Comparison of ENCODE assay signal across 8 cellular contexts in genomic region chr1:24672686-24673085, GRCh38. TPM values are rescaled to one million over a fixed set of nuclear protein-coding genes. Genes with fewer than 3 reads are reported as not detected.
DNase-seq lines count a peak whose midpoint lies in the region; ATAC-seq and TF ChIP-seq lines count a peak whose summit lies in the region.
"Not testable (repeated sequence)": the region's sequence is repeated elsewhere in the genome, so short reads cannot be mapped to it uniquely, and the experiment has no call there.

No MANE protein-coding gene starts in this region.

- in situ Hi-C loops in GM23248 (cut with MboI) = not testable (repeated sequence)

- intact Hi-C loops in activated CD8-positive, alpha-beta T cell treated with anti-CD3 and anti-CD28 coated beads for 36 hours (cut with micrococcal nuclease) = not testable (repeated sequence)

- peaks cover 67% of the 10 kb centered on the region for H3K36me3 ChIP-seq in GM23248 (ENCODE audit: low read depth)
- peaks cover 62% of the 10 kb centered on the region for H3K36me3 ChIP-seq in osteoblast (ENCODE audit: insufficient read depth, low read length)

- H3K27ac ChIP-seq in GM23248 (peak overlapping the region; percentile 64), osteoblast (ENCODE audit: low read depth, low read length) (peak overlapping the region; percentile 32)

- POLR2A ChIA-PET in activated CD8-positive, alpha-beta T cell treated with anti-CD3 and anti-CD28 coated beads for 36 hours (lab: Charles Lee) = interaction anchor here (0.6 to 2.1 kb wide), 3 partner anchors 12 to 696 kb away, joined by 3 to 7 read pairs (median 4); no protein-coding TSS in a partner anchor

- H2AFZ ChIP-seq in GM23248; osteoblast (ENCODE audit: low read length): not testable (repeated sequence)

- WGBS in GM23248 (ENCODE audit: low coverage in 1 of 2, low lambda C conversion rate in 2 of 2, missing lambda C conversion rate in 2 of 2), 2 experiments = 6 to 11% methylated on average over 1 of the region's 1 CpG

- peaks cover 52% of the 10 kb centered on the region for H3K79me2 ChIP-seq in GM23248 (ENCODE audit: insufficient read depth)
- H3K79me2 ChIP-seq in osteoblast (ENCODE audit: insufficient read depth, low read length) = peaks cover 18% of the 10 kb centered on the region

- not testable (repeated sequence) for H3K9me3 Mint-ChIP-seq in activated CD8-positive, alpha-beta T cell treated with anti-CD3 and anti-CD28 coated beads for 36 hours; chondrocyte (ENCODE audit: low read depth)

- peak overlapping the region; percentile 40 for H3K9ac ChIP-seq in GM23248

- not testable (repeated sequence) for TF ChIP-seq CTCF in AG10803 (conservative IDR thresholded peaks at IDR 0.05; ENCODE audit: low read length); activated CD8-positive, alpha-beta T cell treated with anti-CD3 and anti-CD28 coated beads for 36 hours (IDR thresholded peaks at IDR 0.05); chondrocyte (IDR thresholded peaks at IDR 0.05); osteoblast (IDR thresholded peaks at IDR 0.05; ENCODE audit: extremely low read depth, low read depth, low read length)

- H3K4me1 Mint-ChIP-seq in activated CD8-positive, alpha-beta T cell treated with anti-CD3 and anti-CD28 coated beads for 36 hours (ENCODE audit: low read depth) = not testable (repeated sequence)
- peaks cover 17% of the 10 kb centered on the region for H3K4me1 Mint-ChIP-seq in chondrocyte (ENCODE audit: low read depth)

- H3K36me3 Mint-ChIP-seq in activated CD8-positive, alpha-beta T cell treated with anti-CD3 and anti-CD28 coated beads for 36 hours (ENCODE audit: low read depth) = peaks cover 66% of the 10 kb centered on the region
- H3K36me3 Mint-ChIP-seq in chondrocyte (ENCODE audit: low read depth) = peaks cover 41% of the 10 kb centered on the region

- H3K9me3 ChIP-seq in GM23248 (ENCODE audit: low read depth); osteoblast (ENCODE audit: low read depth, low read length): not testable (repeated sequence)

- H3K27me3 Mint-ChIP-seq in activated CD8-positive, alpha-beta T cell treated with anti-CD3 and anti-CD28 coated beads for 36 hours; chondrocyte (ENCODE audit: low read depth): not testable (repeated sequence)

- peak overlapping the region; percentile 44 for H3K27ac Mint-ChIP-seq in activated CD8-positive, alpha-beta T cell treated with anti-CD3 and anti-CD28 coated beads for 36 hours
- peak overlapping the region; percentile 77 for H3K27ac Mint-ChIP-seq in chondrocyte (ENCODE audit: unreplicated experiment)

- H3K4me2 ChIP-seq in GM23248 (ENCODE audit: unreplicated experiment) (peak overlapping the region; percentile 49), osteoblast (ENCODE audit: insufficient read depth, low read length) (peak overlapping the region; percentile 25)

- ATAC-seq in activated CD8-positive, alpha-beta T cell treated with anti-CD3 and anti-CD28 coated beads for 36 hours = not testable (repeated sequence)
- ATAC-seq in left lobe of liver = peak; percentile 86

- not testable (repeated sequence) for H3K9me2 ChIP-seq in GM23248 (ENCODE audit: insufficient read depth)

- not testable (repeated sequence) for H4K20me1 ChIP-seq in GM23248 (ENCODE audit: insufficient read depth); osteoblast (ENCODE audit: insufficient read depth, low read length)

- H3F3A ChIP-seq in GM23248 (ENCODE audit: insufficient read depth) = peaks cover 60% of the 10 kb centered on the region

- DNase-seq in AG10803 (ENCODE audit: low read depth) (peak; percentile 26), GM23248 (peak; percentile 62), RPMI7951 (ENCODE audit: low read depth) (peak; percentile 42), amniotic epithelial cell (ENCODE audit: low read depth) (peak; percentile 27)
- not testable (repeated sequence) for DNase-seq in activated CD8-positive, alpha-beta T cell treated with anti-CD3 and anti-CD28 coated beads for 36 hours; chondrocyte (ENCODE audit: low spot score); left lobe of liver (ENCODE audit: low spot score); osteoblast (ENCODE audit: insufficient read length, low spot score, missing footprints)

- H3K4me1 ChIP-seq in GM23248 (ENCODE audit: insufficient read depth) = peaks cover 12% of the 10 kb centered on the region
- not testable (repeated sequence) for H3K4me1 ChIP-seq in osteoblast (ENCODE audit: insufficient read depth, low read length)

- not testable (repeated sequence) for H3K4me3 Mint-ChIP-seq in activated CD8-positive, alpha-beta T cell treated with anti-CD3 and anti-CD28 coated beads for 36 hours; chondrocyte (ENCODE audit: unreplicated experiment)

- not testable (repeated sequence) for H3K4me3 ChIP-seq in AG10803 (ENCODE audit: low read length); osteoblast (ENCODE audit: insufficient read depth, low read length)
- H3K4me3 ChIP-seq in GM23248 = peak overlapping the region; percentile 32

- not testable (repeated sequence) for H3K27me3 ChIP-seq in GM23248 (replicated peaks; ENCODE audit: insufficient read depth); osteoblast (ENCODE audit: insufficient read depth, low read length)

- CTCF ChIA-PET in activated CD8-positive, alpha-beta T cell treated with anti-CD3 and anti-CD28 coated beads for 36 hours (lab: Charles Lee) = interaction anchor here (1.4 kb wide), 1 partner anchor 162 kb away, joined by 3 read pairs; no protein-coding TSS in a partner anchor

RNA-seq across cellular contexts. Expression of gene SRRM1, which starts 29.6 kb away (rescaled TPM):
- total RNA-seq in GM23248 (2014; rRNA removed; shearing (Covaris generic)) = 29.0 and 36.1 TPM in 2 replicates
- polyA plus RNA-seq in GM23248 (2016; fragmentation: Nextera tagmentation; extraction: Ambion mirVana) = 128 and 143 TPM in 2 replicates
- total RNA-seq in RPMI7951 (2014; rRNA removed; shearing (Covaris generic)) = 31.9 and 50.0 TPM in 2 replicates
- 100 to 1,000 TPM; 256 to 263 TPM for total RNA-seq in activated CD8-positive, alpha-beta T cell treated with anti-CD3 and anti-CD28 coated beads for 36 hours
- total RNA-seq in chondrocyte = 93.0 to 120 TPM (median 93.2 TPM) in 3 replicates
- 43.7 TPM for total RNA-seq in left lobe of liver
- 50.7 and 53.3 TPM in 2 replicates for total RNA-seq in osteoblast
